ENCODE assay signal across 27 cellular contexts in the genomic region with DNA sequence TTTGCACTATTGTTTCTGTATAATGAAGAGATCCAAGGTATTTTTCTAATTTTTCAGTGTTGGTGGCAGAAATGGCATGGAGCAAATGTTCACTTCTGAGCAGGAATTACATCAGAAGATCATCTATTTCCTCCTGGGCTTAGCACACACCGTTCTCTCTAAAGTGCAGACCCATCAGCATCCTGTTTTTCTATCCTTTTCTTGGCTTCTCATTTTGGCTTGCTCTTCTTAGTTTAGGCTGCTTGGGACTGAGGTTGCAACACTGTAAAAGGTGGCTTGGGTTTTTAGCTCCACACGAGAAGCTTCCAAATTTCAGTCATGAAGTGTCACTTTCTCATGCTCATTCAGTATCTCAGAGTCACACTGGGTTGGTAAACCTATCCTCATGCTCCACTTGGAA.
"Had no signal": no experiment of that assay in that cellular context is flagged by ENCODE, and none has a peak within 500 bp of the region (broad histone marks: within the 10 kb centered on the region; RNA-seq: fewer than 3 reads in every experiment).

No MANE protein-coding gene starts in this region.

- DNase-seq: activated CD4-positive, alpha-beta T cell treated with anti-CD3 and anti-CD28 coated beads, Interleukin-2, amount 10 ng/mL, durations not matched to agents 24 days and 14 days; activated CD4-positive, CD25-positive, alpha-beta regulatory T cell; activated CD8-positive, alpha-beta T cell treated with anti-CD3 and anti-CD28 coated beads, Interleukin-2, amount 10 ng/mL, durations not matched to agents 7 days and 5 days; activated naive CD4-positive, alpha-beta T cell treated with anti-CD3 and anti-CD28 coated beads, Interleukin-2, amount 10 ng/mL, durations not matched to agents 7 days and 5 days; activated naive CD8-positive, alpha-beta T cell treated with anti-CD3 and anti-CD28 coated beads, Interleukin-2, amount 50 U/mL, for 24 hours; activated T-cell treated with anti-CD3 and anti-CD28 coated beads, Interleukin-2, amount 50 U/mL, for 24 hours; cortex of kidney; erythroblast; foreskin keratinocyte; glutamatergic neuron; hippocampal formation; kidney; left lung; midbrain; nephron progenitor cell; occipital lobe; small intestine; stimulated activated CD4-positive, alpha-beta T cell treated with anti-CD3 and anti-CD28 coated beads, Interleukin-4, amount 100 ng/mL, for 1 hour; stomach; T-cell; T-helper 9 cell; testis; upper lobe of right lung had no signal

- H3K4me3 ChIP-seq: ascending aorta, breast epithelium, left lung, right atrium auricular region, stomach, testis, upper lobe of right lung had no signal

- H3K27me3 ChIP-seq: ascending aorta, breast epithelium, foreskin keratinocyte, left lung, right atrium auricular region, stomach, testis, upper lobe of right lung had no signal

- H3K36me3 ChIP-seq: ascending aorta, breast epithelium, left lung, right atrium auricular region, stomach, upper lobe of right lung had no signal

- ATAC-seq: activated CD8-positive, alpha-beta T cell treated with anti-CD3 and anti-CD28 coated beads, Interleukin-2, amount 10 ng/mL, durations not matched to agents 7 days and 5 days; activated naive CD8-positive, alpha-beta T cell treated with anti-CD3 and anti-CD28 coated beads, Interleukin-2, amount 50 U/mL, for 24 hours; left lung; stimulated activated effector memory CD8-positive, alpha-beta T cell treated with anti-CD3 and anti-CD28 coated beads, Interleukin-12 subunit alpha, Interleukin-12 subunit beta, amount 100 ng/mL, for 72 hours; T-cell; upper lobe of right lung had no signal

- H3K4me1 ChIP-seq: ascending aorta, breast epithelium, left lung, right atrium auricular region, stomach, testis, upper lobe of right lung had no signal

- H3K27ac ChIP-seq: ascending aorta, breast epithelium, foreskin keratinocyte, left lung, right atrium auricular region, stomach, testis, upper lobe of right lung had no signal

- H3K9me3 ChIP-seq: ascending aorta, right atrium auricular region, stomach, testis, upper lobe of right lung had no signal
